19 cellular contexts compared by ENCODE assay signal in the genomic region with DNA sequence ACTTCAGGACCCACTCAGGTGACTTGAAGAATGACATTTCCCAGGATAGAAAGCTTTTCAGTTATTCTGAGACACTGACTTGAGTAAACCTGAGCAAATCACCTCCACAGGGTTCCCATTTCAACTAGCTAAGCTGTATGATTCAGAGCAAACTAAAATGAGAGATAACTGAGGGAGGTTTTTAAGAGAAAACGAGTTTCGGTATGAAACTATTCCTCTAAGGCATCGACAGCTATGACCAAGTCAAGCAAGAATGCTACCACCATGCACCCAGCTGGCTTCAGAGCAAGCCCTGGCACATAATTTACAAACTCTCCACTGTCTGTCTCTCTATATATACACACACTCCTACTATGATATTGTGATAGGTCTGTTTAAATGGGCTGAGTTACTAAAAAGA.
A peak's percentile ranks its signal among the peaks of the same experiment; 100 is the strongest.
DNase-seq lines count a peak whose midpoint lies in the region; ATAC-seq, FAIRE-seq and TF ChIP-seq lines count a peak whose summit lies in the region.
"Had no signal": no experiment of that assay in that cellular context is flagged by ENCODE, and none has a peak within 500 bp of the region (broad histone marks: within the 10 kb centered on the region; RNA-seq: fewer than 3 reads in every experiment).

No MANE protein-coding gene starts in this region.

- H2AFZ ChIP-seq in GM12878 (ENCODE audit: control insufficient read depth, low read depth, low read length) (no peak overlapping the region), keratinocyte (ENCODE audit: control insufficient read depth, low read length) (no peak overlapping the region)
- H2AFZ ChIP-seq: PC-9 had no signal

- no peak for TF ChIP-seq RAD21 in GM12878 (IDR thresholded peaks at IDR 0.05; ENCODE audit: insufficient read depth, low read depth, low read length)

- no peaks in the 10 kb centered on the region for H3K9me1 ChIP-seq in keratinocyte (ENCODE audit: control insufficient read depth, extremely low read depth, insufficient read depth, low read length)

- DNase-seq in GM12878 (ENCODE audit: low read depth, low spot score): no peak
- no peak for DNase-seq in keratinocyte (ENCODE audit: low read depth, low spot score)
- DNase-seq in NCI-H1930 (lab: John Stamatoyannopoulos, UW): no peak
- no peak for DNase-seq in cerebellum (ENCODE audit: low spot score)
- DNase-seq in testis: no peak
- no peak for DNase-seq in brain microvascular endothelial cell
- DNase-seq: CD8-positive, alpha-beta memory T cell; central memory CD4-positive, alpha-beta T cell; KG1; left lung; NCI-H1092; NCI-H524 treated with DMSO at 0.1 percent for 48 hours; PC-9; retina had no signal

- H3K79me2 ChIP-seq in GM12878 (ENCODE audit: control insufficient read depth, insufficient read depth, low read length): no peaks in the 10 kb centered on the region
- H3K79me2 ChIP-seq in keratinocyte (ENCODE audit: control insufficient read depth, insufficient read depth, low read length): no peaks in the 10 kb centered on the region

- in situ Hi-C loops in GM12878 (cut with MboI): no loop called here
- in situ Hi-C loops in brain microvascular endothelial cell (cut with HindIII; ENCODE audit: low pct_ligation_motif_present, low sequenced_read_pairs): no loop called here

- H3K9me3 ChIP-seq in GM12878 (replicated peaks; ENCODE audit: control insufficient read depth, insufficient read depth, low read length) (no peaks in the 10 kb centered on the region), keratinocyte (ENCODE audit: control insufficient read depth, low read depth, low read length) (no peaks in the 10 kb centered on the region), testis (no peaks in the 10 kb centered on the region)
- H3K9me3 ChIP-seq: HAP-1, left lung had no signal

- H3K36me3 ChIP-seq in GM12878 (ENCODE audit: control insufficient read depth in 2 of 2, insufficient read depth in 2 of 2, low read length in 1 of 2) (no peaks in the 10 kb centered on the region), keratinocyte (ENCODE audit: control insufficient read depth in 2 of 2, extremely low read depth in 1 of 2, insufficient read depth in 2 of 2, low read length in 2 of 2) (no peaks in the 10 kb centered on the region), testis (ENCODE audit: low read depth, missing control alignments) (no peaks in the 10 kb centered on the region), brain microvascular endothelial cell (replicated peaks) (no peaks in the 10 kb centered on the region)
- H3K36me3 ChIP-seq: HAP-1, left lung had no signal

- no TSS peak for BruUV-seq in GM12878 (replicated peaks; lab: Mats Ljungman, UMichigan)

- no peak overlapping the region for H3K9ac ChIP-seq in GM12878 (ENCODE audit: control insufficient read depth, insufficient read depth, low read length)
- H3K9ac ChIP-seq in keratinocyte (ENCODE audit: control insufficient read depth, extremely low read depth, insufficient read depth, low read length): peak overlapping the region; percentile 82

- intact Hi-C loops in GM12878 (cut with micrococcal nuclease; ENCODE audit: unreplicated experiment) (no loop called here), testis (cut with DNase I; ENCODE audit: low total_unique reads) (no loop called here)

- WGBS in GM12878 (ENCODE audit: insufficient coverage, insufficient replicate concordance, low lambda C conversion rate, missing lambda C conversion rate): 15% methylated on average over 3 of the region's 3 CpGs
- WGBS in testis, 2 donors: 93 to 94% methylated on average over 3 of the region's 3 CpGs

- TF ChIP-seq EP300 in GM12878 (IDR thresholded peaks at IDR 0.05; ENCODE audit: borderline replicate concordance in 1 of 2, control insufficient read depth in 1 of 2, low read depth in 2 of 2, low read length in 2 of 2): no peak

- SMC1A ChIA-PET in GM12878 (lab: Charles Lee; ENCODE audit: uncharacterized antibody, unreplicated experiment): interaction anchor here (0.6 to 1.3 kb wide), 7 partner anchors 11 to 73 kb away, joined by 3 to 4 read pairs (median 3); no protein-coding TSS in a partner anchor

- FAIRE-seq in GM12878 (lab: Jason Lieb, UNC) (peak; percentile 44), keratinocyte (lab: Jason Lieb, UNC) (peak; percentile 99)

- POLR2A ChIA-PET in GM12878 (lab: Charles Lee): no interaction called here

- ATAC-seq in GM18502 (IDR thresholded peaks at IDR 0.05; ENCODE audit: poor library complexity, unreplicated experiment) (peak; percentile 74), HG03565 (IDR thresholded peaks at IDR 0.05; ENCODE audit: unreplicated experiment) (peak; percentile 68), GM12878 (peak; percentile 57)
- ATAC-seq: activated CD4-positive, CD25-positive, alpha-beta regulatory T cell treated with anti-CD3 and anti-CD28 coated beads, Interleukin-2, amount 50 U/mL, for 24 hours; left lung had no signal

- CTCF ChIA-PET in GM12878 (lab: Yijun Ruan, JAX): interaction anchor here (1.5 kb wide), 2 partner anchors 25 to 31 kb away, joined by 4 to 5 read pairs; no protein-coding TSS in a partner anchor

- H4K20me1 ChIP-seq in GM12878 (ENCODE audit: control insufficient read depth, insufficient read depth) (no peaks in the 10 kb centered on the region), keratinocyte (ENCODE audit: control insufficient read depth, extremely low read depth, insufficient read depth, low read length) (no peaks in the 10 kb centered on the region)

- H3K27me3 ChIP-seq in GM12878 (replicated peaks in 1 of 2; ENCODE audit: control insufficient read depth in 2 of 2, insufficient read depth in 2 of 2, low read length in 1 of 2) (no peaks in the 10 kb centered on the region; a peak in 2 of 4 replicates), keratinocyte (ENCODE audit: control insufficient read depth, extremely low read depth, insufficient read depth, low read length) (no peaks in the 10 kb centered on the region), testis (no peaks in the 10 kb centered on the region), brain microvascular endothelial cell (replicated peaks) (no peaks in the 10 kb centered on the region)
- H3K27me3 ChIP-seq: left lung had no signal

- TF ChIP-seq POLR2A in GM12878 (IDR thresholded peaks at IDR 0.05; ENCODE audit: low read depth, low read length) (no peak), testis (IDR thresholded peaks at IDR 0.05) (no peak)

- TF ChIP-seq CTCF in GM12878 (IDR thresholded peaks at IDR 0.05 in 2 of 3, conservative IDR thresholded peaks at IDR 0.05 in 1 of 3; ENCODE audit: control insufficient read depth in 2 of 3, extremely low read depth in 1 of 3, insufficient read depth in 1 of 3, low read depth in 3 of 3, low read length in 3 of 3) (no peak), keratinocyte (optimal IDR thresholded peaks at IDR 0.05 in 1 of 3, IDR thresholded peaks at IDR 0.05 in 1 of 3, conservative IDR thresholded peaks at IDR 0.05 in 1 of 3; ENCODE audit: extremely low read depth in 1 of 3, insufficient read depth in 2 of 3, low read length in 3 of 3) (no peak), testis (IDR thresholded peaks at IDR 0.05) (no peak), brain microvascular endothelial cell (IDR thresholded peaks at IDR 0.05; ENCODE audit: low read depth, low read length, missing control alignments) (no peak)

- H3K4me1 ChIP-seq in GM12878 (ENCODE audit: control insufficient read depth, insufficient read depth, low read length) (no peaks in the 10 kb centered on the region), keratinocyte (ENCODE audit: control insufficient read depth, extremely low read depth, insufficient read depth, low read length) (peaks cover 78% of the 10 kb centered on the region), testis (no peaks in the 10 kb centered on the region)
- H3K4me1 ChIP-seq: HAP-1, left lung had no signal

- RAD21 ChIA-PET in GM12878 (lab: Charles Lee; ENCODE audit: unreplicated experiment): interaction anchor here (1.0 kb wide), 1 partner anchor 77 kb away, joined by 3 read pairs; no protein-coding TSS in a partner anchor

- H3K27ac ChIP-seq in GM12878 (ENCODE audit: control insufficient read depth, insufficient read depth) (no peak overlapping the region), keratinocyte (ENCODE audit: control insufficient read depth, insufficient read depth, low read length) (peak overlapping the region; percentile 98), testis (no peak overlapping the region), brain microvascular endothelial cell (no peak overlapping the region)
- H3K27ac ChIP-seq: left lung, PC-9, SK-N-MC had no signal

- H3K4me3 ChIP-seq in GM12878 (no peak overlapping the region), keratinocyte (ENCODE audit: control insufficient read depth in 2 of 3, extremely low read depth in 1 of 3, insufficient read depth in 2 of 3, low read depth in 1 of 3, low read length in 3 of 3) (peak overlapping the region; percentile 0 to 44 (median 31)), testis (no peak overlapping the region), brain microvascular endothelial cell (ENCODE audit: low read depth, low read length) (no peak overlapping the region)
- H3K4me3 ChIP-seq: HAP-1, left lung, PC-9, SK-N-MC had no signal

- dilution Hi-C loops in keratinocyte (cut with MboI; ENCODE audit: extremely low pct_ligation_motif_present, low sequenced_read_pairs): no loop called here

- no peak overlapping the region for H3K4me2 ChIP-seq in GM12878 (ENCODE audit: control insufficient read depth, insufficient read depth)
- peak overlapping the region; percentile 79 for H3K4me2 ChIP-seq in keratinocyte (ENCODE audit: control insufficient read depth, extremely low read depth, insufficient read depth, low read depth, low read length)
- H3K4me2 ChIP-seq: PC-9 had no signal

TF ChIP-seq in GM12878, 131 proteins besides CTCF, POLR2A, EP300 and RAD21 (continues in another document):
- TF ChIP-seq ATF7 (IDR thresholded peaks at IDR 0.05; ENCODE audit: low read depth): no peak

Comparison
In these comparisons a context has a peak if more than half of its experiments do, and no peak if none do; other contexts are left out.
1. H3K4me3 ChIP-seq: peak in keratinocyte (3 of 3); none in GM12878 (single experiment), testis (0 of 2) and brain microvascular endothelial cell (single experiment).
2. Peak in every context shown above with its lines, with median percentiles within 50 percentile points of each other: ATAC-seq.